Comparison of ENCODE assay signal across 8 cellular contexts in genomic region chr11:450809-451451, GRCh38. TPM values are rescaled to one million over a fixed set of nuclear protein-coding genes. Genes with fewer than 3 reads are reported as not detected.
DNase-seq lines count a peak whose midpoint lies in the region; ATAC-seq lines count a peak whose summit lies in the region.

No MANE protein-coding gene starts in this region.

- H3K27ac Mint-ChIP-seq in effector memory CD8-positive, alpha-beta T cell, result peak overlapping the region; percentile 88 to 97

- peaks cover 31% of the 10 kb centered on the region for H3K36me3 Mint-ChIP-seq in effector memory CD8-positive, alpha-beta T cell (ENCODE audit: insufficient read depth)

- WGBS in mesodermal cell (ENCODE audit: insufficient coverage in 2 of 2), 2 experiments, result 7% methylated on average over 40 to 43 of the region's 46 CpGs

- no peaks in the 10 kb centered on the region for H3K9me3 Mint-ChIP-seq in effector memory CD8-positive, alpha-beta T cell

- H3K27ac ChIP-seq in mesodermal cell (ENCODE audit: low read depth, low read length, severe bottlenecking), result no peak overlapping the region

- H3K4me1 Mint-ChIP-seq in effector memory CD8-positive, alpha-beta T cell (ENCODE audit: low read depth in 2 of 2), result peaks cover 20 to 21% of the 10 kb centered on the region in 2 donors

- peak; percentile 3 for ATAC-seq in HG02678 (IDR thresholded peaks at IDR 0.05; ENCODE audit: unreplicated experiment)
- peak; percentile 53 for ATAC-seq in effector memory CD8-positive, alpha-beta T cell (replicated peaks)

- H3K4me3 ChIP-seq in mesodermal cell (ENCODE audit: extremely low read depth, insufficient read depth, low read length, poor library complexity, severe bottlenecking), result peak overlapping the region; percentile 82

- H3K27me3 Mint-ChIP-seq in effector memory CD8-positive, alpha-beta T cell, result no peaks in the 10 kb centered on the region

- H3K4me1 ChIP-seq in mesodermal cell (ENCODE audit: control insufficient read depth, insufficient read depth, low read length, poor library complexity, severe bottlenecking), result peaks cover 26% of the 10 kb centered on the region

- no peaks in the 10 kb centered on the region for H3K9me3 ChIP-seq in mesodermal cell (ENCODE audit: control insufficient read depth, low read length)

- DNase-seq in DMS79 treated with DMSO at 0.1 percent for 48 hours (lab: John Stamatoyannopoulos, UW), result peak; percentile 13
- DNase-seq in NCI-H69 (lab: John Stamatoyannopoulos, UW), result peak; percentile 74
- DNase-seq in activated CD8-positive, alpha-beta memory T cell treated with anti-CD3 and anti-CD28 coated beads for 48 hours (ENCODE audit: low read depth in 2 of 3, low spot score in 2 of 3), result peak in 2 of 3 experiments; percentile 25 to 44
- DNase-seq in effector memory CD8-positive, alpha-beta T cell, result peak; percentile 77 to 79 (median 78)
- peak; percentile 62 to 74 for DNase-seq in stimulated activated CD8-positive, alpha-beta memory T cell treated with anti-CD3 and anti-CD28 coated beads, Interleukin-15, amount 100 ng/mL, for 4 hours (ENCODE audit: low read depth in 2 of 2)
- no peak for DNase-seq in 8988T

- peak overlapping the region; percentile 87 to 99 for H3K4me3 Mint-ChIP-seq in effector memory CD8-positive, alpha-beta T cell

- H3K36me3 ChIP-seq in mesodermal cell (ENCODE audit: control insufficient read depth, insufficient read depth, low read length), result peaks cover 40% of the 10 kb centered on the region

RNA-seq across cellular contexts. Expression of gene PTDSS2, which starts 0.9 kb away (rescaled TPM):
- polyA plus RNA-seq in mesodermal cell (2013, experiment 1 of 2), result 38.1 TPM
- polyA plus RNA-seq in mesodermal cell (2013, experiment 2 of 2), result 36.5 TPM

RNA-seq across cellular contexts. Expression of gene ANO9, which starts 9.1 kb away (rescaled TPM):
- 0.74 TPM for polyA plus RNA-seq in mesodermal cell (2013, experiment 1 of 2)
- polyA plus RNA-seq in mesodermal cell (2013, experiment 2 of 2), result 0.35 TPM

RNA-seq across cellular contexts. Expression of gene SIGIRR, which starts 36.1 kb away (rescaled TPM):
- 30.7 TPM for polyA plus RNA-seq in mesodermal cell (2013, experiment 1 of 2)
- 19.4 TPM for polyA plus RNA-seq in mesodermal cell (2013, experiment 2 of 2)

RNA-seq across cellular contexts. Expression of gene RNH1, which starts 56.1 kb away (rescaled TPM):
- polyA plus RNA-seq in mesodermal cell (2013, experiment 1 of 2), result 57.8 TPM
- polyA plus RNA-seq in mesodermal cell (2013, experiment 2 of 2), result 50.6 TPM

RNA-seq across cellular contexts. Expression of gene PKP3, which starts 56.9 kb away (rescaled TPM):
- 0.22 TPM for polyA plus RNA-seq in mesodermal cell (2013, experiment 1 of 2)
- 0.71 TPM for polyA plus RNA-seq in mesodermal cell (2013, experiment 2 of 2)
